Comparison of ENCODE assay signal across 18 cellular contexts in the genomic region with DNA sequence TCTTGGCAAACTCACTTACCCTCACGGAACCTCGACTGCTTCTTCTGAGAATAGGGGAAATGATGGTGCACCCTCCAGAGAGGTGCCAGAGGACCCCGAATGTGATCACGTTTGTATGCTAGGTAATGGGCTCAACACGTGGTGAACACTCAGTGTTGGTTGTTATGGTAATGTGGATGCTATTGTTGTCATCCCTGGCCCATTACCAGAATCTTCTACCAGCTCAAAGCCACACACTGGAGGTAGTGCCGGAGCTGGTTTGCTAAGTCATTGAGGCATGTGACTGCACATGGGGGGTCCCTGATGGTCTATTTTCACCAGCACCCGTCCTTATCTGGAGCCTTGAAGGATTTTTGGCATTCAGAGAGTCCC.
"Had no signal": no experiment of that assay in that cellular context is flagged by ENCODE, and none has a peak within 500 bp of the region (broad histone marks: within the 10 kb centered on the region; RNA-seq: fewer than 3 reads in every experiment).

No MANE protein-coding gene starts in this region.

- H2AFZ ChIP-seq: parathyroid adenoma had no signal

- H3K9ac ChIP-seq: parathyroid adenoma had no signal

- H3K79me2 ChIP-seq: parathyroid adenoma had no signal

- H3K4me1 ChIP-seq: body of pancreas, gastrocnemius medialis, parathyroid adenoma had no signal

- H3K4me2 ChIP-seq: smooth muscle cell had no signal

- ATAC-seq: activated CD4-positive, alpha-beta T cell treated with anti-CD3 and anti-CD28 coated beads for 36 hours; activated T-helper 17 cell treated with anti-CD3 and anti-CD28 coated beads, Interleukin-2, amount 50 U/mL, for 72 hours; body of pancreas; gastrocnemius medialis; heart left ventricle; naive thymus-derived CD8-positive, alpha-beta T cell; sciatic nerve; stimulated activated naive CD8-positive, alpha-beta T cell treated with anti-CD3 and anti-CD28 coated beads, Interleukin-15, amount 100 ng/mL, for 72 hours had no signal

- H3K9me3 ChIP-seq: body of pancreas, gastrocnemius medialis had no signal

- DNase-seq: activated CD4-positive, alpha-beta T cell treated with anti-CD3 and anti-CD28 coated beads for 36 hours; activated CD4-positive, alpha-beta T cell treated with anti-CD3 and anti-CD28 coated beads, Interleukin-2, amount 50 U/mL, for 48 hours; activated naive CD4-positive, alpha-beta T cell; activated naive CD8-positive, alpha-beta T cell treated with anti-CD3 and anti-CD28 coated beads, Interleukin-2, amount 10 ng/mL, durations not matched to agents 7 days and 5 days; amygdala; body of pancreas; dorsolateral prefrontal cortex; gastrocnemius medialis; heart left ventricle; mesenchymal stem cell; naive thymus-derived CD8-positive, alpha-beta T cell; stimulated activated CD4-positive, alpha-beta T cell treated with anti-CD3 and anti-CD28 coated beads, Interleukin-4, amount 100 ng/mL, for 1 hour; stimulated activated naive CD8-positive, alpha-beta T cell treated with anti-CD3 and anti-CD28 coated beads, Interleukin-15, amount 100 ng/mL, for 72 hours had no signal

- H3K27ac ChIP-seq: body of pancreas, dorsolateral prefrontal cortex, gastrocnemius medialis, heart left ventricle, parathyroid adenoma had no signal

- H3K27me3 ChIP-seq: body of pancreas, heart left ventricle had no signal

- H3K36me3 ChIP-seq: gastrocnemius medialis, heart left ventricle had no signal

- FAIRE-seq: TTC549 had no signal

- H3K4me3 ChIP-seq: body of pancreas, dorsolateral prefrontal cortex, gastrocnemius medialis, heart left ventricle, smooth muscle cell had no signal
